In the genomic region with DNA sequence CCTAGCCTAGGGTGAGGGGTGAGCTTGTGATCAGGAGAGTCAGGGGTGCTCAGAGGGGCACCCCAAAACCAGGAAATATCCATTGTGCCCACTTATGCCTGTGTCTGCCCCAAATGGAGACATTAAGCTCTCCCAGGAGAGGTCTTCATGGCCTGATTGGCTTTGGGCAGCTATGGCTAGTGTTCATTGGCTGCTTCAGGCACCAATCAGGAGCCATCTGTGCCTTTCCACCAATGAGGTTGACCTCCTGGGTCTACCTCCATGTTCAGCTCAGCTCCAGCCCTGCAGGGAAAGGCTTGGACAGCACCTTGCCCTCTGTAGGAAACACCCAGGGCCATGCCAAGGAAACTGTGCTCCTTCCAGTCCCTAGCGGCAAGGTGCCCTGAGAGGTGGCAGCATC, we compare ENCODE assay signal across 22 cellular contexts. TPM values are rescaled to one million over a fixed set of nuclear protein-coding genes. Genes with fewer than 3 reads are reported as not detected.
A peak's percentile ranks its signal among the peaks of the same experiment; 100 is the strongest.
DNase-seq lines count a peak whose midpoint lies in the region; ATAC-seq, FAIRE-seq and TF ChIP-seq lines count a peak whose summit lies in the region.
"Had no signal": no experiment of that assay in that cellular context is flagged by ENCODE, and none has a peak within 500 bp of the region (broad histone marks: within the 10 kb centered on the region; RNA-seq: fewer than 3 reads in every experiment).

No MANE protein-coding gene starts in this region.

- H3F3A ChIP-seq in PC-3 (ENCODE audit: low read length, unreplicated experiment), result no peaks in the 10 kb centered on the region

- H3K27me3 ChIP-seq in H9 (ENCODE audit: insufficient read depth, low read length) (peaks cover 7% of the 10 kb centered on the region; the same call in 1 of the 2 replicates), PC-3 (ENCODE audit: low read length) (peaks cover 19% of the 10 kb centered on the region), H1 (replicated peaks in 1 of 4; ENCODE audit: control insufficient read depth in 3 of 4, extremely low read depth in 1 of 4, insufficient read depth in 3 of 4, low read length in 3 of 4) (peaks cover 8 to 30% (median 16%) of the 10 kb centered on the region in 4 experiments), right atrium auricular region (no peaks in the 10 kb centered on the region)

- no peaks in the 10 kb centered on the region for H3K79me2 ChIP-seq in H9 (ENCODE audit: insufficient read depth, low read length)
- no peaks in the 10 kb centered on the region for H3K79me2 ChIP-seq in PC-3 (ENCODE audit: low read length)
- H3K79me2 ChIP-seq in H1 (ENCODE audit: control insufficient read depth in 1 of 2, insufficient read depth in 2 of 2, low read length in 2 of 2), result no peaks in the 10 kb centered on the region

- peak; percentile 50 for FAIRE-seq in H1 (lab: Jason Lieb, UNC)

- H2BK120ac ChIP-seq in H9 (ENCODE audit: low read depth, low read length, poor library complexity, severe bottlenecking) (no peak overlapping the region), H1 (replicated peaks; ENCODE audit: low read depth, low read length) (no peak overlapping the region)

- H3K56ac ChIP-seq in H9 (ENCODE audit: insufficient read length, low read depth, low read length) (no peak overlapping the region), H1 (replicated peaks; ENCODE audit: insufficient read length, low read depth, low read length) (no peak overlapping the region)

- H3K9ac ChIP-seq in H9 (ENCODE audit: extremely low read depth, insufficient read length, low read length) (no peak overlapping the region), PC-3 (ENCODE audit: low read length) (no peak overlapping the region), H1 (replicated peaks in 1 of 4; ENCODE audit: extremely low read depth in 1 of 4, low read depth in 3 of 4, low read length in 3 of 4) (no peak overlapping the region)

- H4K20me1 ChIP-seq in H9 (ENCODE audit: control insufficient read depth, insufficient read depth, insufficient read length) (no peaks in the 10 kb centered on the region), PC-3 (ENCODE audit: low read length) (no peaks in the 10 kb centered on the region), H1 (replicated peaks in 1 of 2; ENCODE audit: control insufficient read depth in 1 of 2, insufficient read depth in 2 of 2, low read length in 2 of 2) (peaks cover 0 to under 1% of the 10 kb centered on the region in 2 experiments)

- DNase-seq in NCI-H748 (lab: John Stamatoyannopoulos, UW; ENCODE audit: unreplicated experiment), result peak; percentile 23
- no peak for DNase-seq in NCI-H748 treated with DMSO at 0.1 percent for 48 hours (lab: John Stamatoyannopoulos, UW)
- DNase-seq in H9, result peak; percentile 63
- no peak for DNase-seq in PC-3
- DNase-seq in H1 (ENCODE audit: low read depth in 1 of 2, low spot score in 2 of 2), result no peak
- no peak for DNase-seq in hippocampal formation (lab: John Stamatoyannopoulos, UW)
- DNase-seq in iPS-NIHi7 (ENCODE audit: extremely low spot score), result no peak
- no peak for DNase-seq in right atrium auricular region (ENCODE audit: low spot score)
- DNase-seq: activated effector memory CD4-positive, alpha-beta T cell treated with anti-CD3 and anti-CD28 coated beads, Interleukin-2, amount 50 U/mL, for 16 hours; CD4-positive, alpha-beta memory T cell; effector CD4-positive, alpha-beta T cell; KG1; left lung; mucosa of descending colon; NCI-H2227 treated with DMSO at 0.1 percent for 48 hours; right cardiac atrium; Right ventricle myocardium superior had no signal

- H3K4me1 Mint-ChIP-seq in H9, result peaks cover 16 to 32% of the 10 kb centered on the region in 2 experiments

- no peak overlapping the region for H3K4me2 ChIP-seq in H9 (ENCODE audit: insufficient read depth, insufficient read length, low read length)
- no peak overlapping the region for H3K4me2 ChIP-seq in PC-3 (ENCODE audit: low read length)
- no peak overlapping the region for H3K4me2 ChIP-seq in H1 (ENCODE audit: insufficient read depth in 1 of 2, low read depth in 2 of 2, low read length in 2 of 2)

- no peak overlapping the region for H3K14ac ChIP-seq in H9 (ENCODE audit: insufficient read depth, low read length)
- no peak overlapping the region for H3K14ac ChIP-seq in H1 (ENCODE audit: insufficient read length)

- no peak for TF ChIP-seq POLR2A in H1 (IDR thresholded peaks at IDR 0.05; ENCODE audit: control extremely low read depth in 1 of 2, low read depth in 2 of 2, low read length in 2 of 2)

- H3K23ac ChIP-seq in H9 (ENCODE audit: insufficient read length, low read depth, low read length) (no peak overlapping the region), H1 (ENCODE audit: insufficient read length) (no peak overlapping the region)

- H3K4ac ChIP-seq in H9 (ENCODE audit: low read depth, low read length), result no peak overlapping the region
- no peak overlapping the region for H3K4ac ChIP-seq in H1 (replicated peaks; ENCODE audit: insufficient read length, low read depth, low read length)

- no peak overlapping the region for H3T11ph ChIP-seq in H9 (ENCODE audit: low read length)

- H4K91ac ChIP-seq in H9 (ENCODE audit: insufficient read length, low read depth, low read length) (no peak overlapping the region), H1 (replicated peaks; ENCODE audit: insufficient read length, low read length) (no peak overlapping the region)

- H2AK5ac ChIP-seq in H9 (ENCODE audit: insufficient read length, low read length) (no peak overlapping the region), H1 (ENCODE audit: low read depth, low read length) (peak overlapping the region; percentile 69; the same call in 1 of the 2 replicates)

- no CpG with 5 or more reads among the region's 1 CpG for WGBS in H9 (ENCODE audit: extremely low coverage, insufficient read length, low lambda C conversion rate)
- 100% methylated on average over 1 of the region's 1 CpG; no CpG with 5 or more reads in 1 of the 2 experiments for WGBS in H1 (ENCODE audit: extremely low coverage in 1 of 2, insufficient coverage in 1 of 2, insufficient read length in 1 of 2, insufficient replicate concordance in 2 of 2, low coverage in 1 of 2, low lambda C conversion rate in 2 of 2, missing lambda C conversion rate in 1 of 2), 2 experiments

- no peak for TF ChIP-seq CTCF in H9 (conservative IDR thresholded peaks at IDR 0.05)
- TF ChIP-seq CTCF in PC-3 (conservative IDR thresholded peaks at IDR 0.05; ENCODE audit: low read depth, low read length), result no peak
- TF ChIP-seq CTCF in H1 (IDR thresholded peaks at IDR 0.05; ENCODE audit: control extremely low read depth in 1 of 3, insufficient read depth in 1 of 3, low read depth in 1 of 3, low read length in 3 of 3), result no peak
- TF ChIP-seq CTCF in right atrium auricular region (IDR thresholded peaks at IDR 0.05), result no peak

- H2BK12ac ChIP-seq in H9 (ENCODE audit: insufficient read length, low read depth, low read length) (no peak overlapping the region), H1 (ENCODE audit: low read depth, low read length) (peak overlapping the region; percentile 80; the same call in 1 of the 2 replicates)

- H3K9me3 Mint-ChIP-seq in H9, result peaks cover 0 to 2% of the 10 kb centered on the region in 2 experiments; a peak in 2 of 5 replicates
- H3K9me3 Mint-ChIP-seq: stimulated activated naive CD8-positive, alpha-beta T cell treated with anti-CD3 and anti-CD28 coated beads, Interleukin-15, Interleukin-2, amounts not matched to agents 100 ng/mL and 50 ng/mL, for 24 hours had no signal

- no peak for TF ChIP-seq EP300 in H1 (IDR thresholded peaks at IDR 0.05; ENCODE audit: borderline replicate concordance in 1 of 2, low read depth in 2 of 2, low read length in 2 of 2)

- no peak overlapping the region for H3K4me3 Mint-ChIP-seq in H9
- H3K4me3 Mint-ChIP-seq: stimulated activated naive CD8-positive, alpha-beta T cell treated with anti-CD3 and anti-CD28 coated beads, Interleukin-15, Interleukin-2, amounts not matched to agents 100 ng/mL and 50 ng/mL, for 24 hours had no signal

- H3K36me3 Mint-ChIP-seq in H9 (ENCODE audit: insufficient read depth in 1 of 3, low read depth in 3 of 3), result peaks cover 0 to 1% (median 1%) of the 10 kb centered on the region in 3 experiments; a peak in 1 of 7 replicates
- H3K36me3 Mint-ChIP-seq: CD4-positive, alpha-beta memory T cell had no signal

- CTCF ChIA-PET in PC-3 (lab: Charles Lee), result no interaction called here
- CTCF ChIA-PET in H1 (lab: Charles Lee; ENCODE audit: partially characterized antibody), result interaction anchor here (0.7 to 2.9 kb wide), 9 partner anchors 9 to 78 kb away, joined by 3 to 15 read pairs (median 3); a partner anchor contains a TSS

- H3K36me3 ChIP-seq in PC-3 (ENCODE audit: low read depth, low read length), result no peaks in the 10 kb centered on the region
- no peaks in the 10 kb centered on the region for H3K36me3 ChIP-seq in H1 (ENCODE audit: control insufficient read depth in 2 of 4, insufficient read depth in 4 of 4, low read length in 3 of 4)
- no peaks in the 10 kb centered on the region for H3K36me3 ChIP-seq in right atrium auricular region
- H3K36me3 ChIP-seq: cardiac muscle cell, esophagus muscularis mucosa, left lung had no signal

- ATAC-seq in PC-3, result peak; percentile 10; the same call in 1 of the 2 replicates
- ATAC-seq: activated CD4-positive, CD25-positive, alpha-beta regulatory T cell treated with anti-CD3 and anti-CD28 coated beads, Interleukin-2, amount 50 U/mL, for 24 hours; left lung; mucosa of descending colon; right cardiac atrium had no signal

- intact Hi-C loops in PC-3 (cut with micrococcal nuclease), result no loop called here

- H3K9me3 ChIP-seq in H9 (ENCODE audit: control insufficient read depth, low read depth, low read length), result no peaks in the 10 kb centered on the region
- H3K9me3 ChIP-seq in PC-3 (ENCODE audit: low read length), result no peaks in the 10 kb centered on the region
- H3K9me3 ChIP-seq in H1 (ENCODE audit: insufficient read depth in 2 of 2, low read depth in 1 of 2, low read length in 1 of 2), result no peaks in the 10 kb centered on the region
- H3K9me3 ChIP-seq in right atrium auricular region, result no peaks in the 10 kb centered on the region
- H3K9me3 ChIP-seq: esophagus muscularis mucosa, left lung, mucosa of descending colon had no signal

- H3K27ac ChIP-seq in H9 (ENCODE audit: insufficient read length, low read depth, low read length) (no peak overlapping the region), PC-3 (ENCODE audit: low read length) (no peak overlapping the region), H1 (ENCODE audit: low read depth, low read length) (no peak overlapping the region), right atrium auricular region (no peak overlapping the region)
- H3K27ac ChIP-seq: cardiac muscle cell, esophagus muscularis mucosa, HL-60, left lung had no signal

- H3K79me1 ChIP-seq in H9 (ENCODE audit: insufficient read depth, low read depth, low read length, poor library complexity, severe bottlenecking) (no peaks in the 10 kb centered on the region), H1 (ENCODE audit: low read depth, low read length) (peaks cover 2% of the 10 kb centered on the region; the same call in 1 of the 2 replicates)

- no peak overlapping the region for H2BK5ac ChIP-seq in H9 (ENCODE audit: insufficient read length, low read length)
- H2BK5ac ChIP-seq in H1 (ENCODE audit: low read depth, low read length), result no peak overlapping the region; the same call in 1 of the 2 replicates

- H3K27ac Mint-ChIP-seq in H9, result no peak overlapping the region
- H3K27ac Mint-ChIP-seq: stimulated activated naive CD8-positive, alpha-beta T cell treated with anti-CD3 and anti-CD28 coated beads, Interleukin-15, Interleukin-2, amounts not matched to agents 100 ng/mL and 50 ng/mL, for 24 hours had no signal

- H3K23me2 ChIP-seq in H9 (ENCODE audit: insufficient read length, low read depth, low read length, poor library complexity, severe bottlenecking) (peaks cover 8% of the 10 kb centered on the region), H1 (ENCODE audit: low read depth, low read length) (peaks cover 17% of the 10 kb centered on the region)

- no peak for TF ChIP-seq RAD21 in H1 (IDR thresholded peaks at IDR 0.05 in 1 of 2, conservative IDR thresholded peaks at IDR 0.05 in 1 of 2; ENCODE audit: low read depth in 2 of 2, low read length in 2 of 2)

- H2BK15ac ChIP-seq in H9 (ENCODE audit: low read depth, low read length), result no peak overlapping the region
- no peak overlapping the region for H2BK15ac ChIP-seq in H1 (ENCODE audit: low read length)

- POLR2A ChIA-PET in PC-3 (lab: Charles Lee; ENCODE audit: unreplicated experiment), result interaction anchor here (0.5 kb wide), 1 partner anchor 96 kb away, joined by 3 read pairs; no protein-coding TSS in a partner anchor
- POLR2A ChIA-PET in H1 (lab: Charles Lee; ENCODE audit: partially characterized antibody), result interaction anchor here (0.6 to 4.7 kb wide), 6 partner anchors 10 to 122 kb away, joined by 3 to 22 read pairs (median 3); no protein-coding TSS in a partner anchor

- H2BK20ac ChIP-seq in H9 (ENCODE audit: low read depth, low read length, poor library complexity, severe bottlenecking) (no peak overlapping the region), H1 (ENCODE audit: low read length) (no peak overlapping the region; the same call in 1 of the 2 replicates)

- H4K8ac ChIP-seq in H9 (replicated peaks; ENCODE audit: insufficient read length, low read depth, low read length), result no peak overlapping the region
- H4K8ac ChIP-seq in H1 (ENCODE audit: extremely low read depth, insufficient read depth, low read length), result no peak overlapping the region

- no peak overlapping the region for H2AFZ ChIP-seq in H9 (ENCODE audit: low read length)
- no peak overlapping the region for H2AFZ ChIP-seq in PC-3 (ENCODE audit: low read length)
- H2AFZ ChIP-seq in H1 (ENCODE audit: low read length), result no peak overlapping the region

- H4K5ac ChIP-seq in H9 (ENCODE audit: insufficient read length, low read depth, low read length), result no peak overlapping the region
- no peak overlapping the region for H4K5ac ChIP-seq in H1 (ENCODE audit: insufficient read length, low read depth, low read length)

- H3K4me3 ChIP-seq in PC-3 (ENCODE audit: low read length), result no peak overlapping the region
- no peak overlapping the region for H3K4me3 ChIP-seq in H1 (ENCODE audit: extremely low read depth in 1 of 4, insufficient read depth in 2 of 4, low read depth in 3 of 4, low read length in 4 of 4)
- H3K4me3 ChIP-seq in right atrium auricular region, result no peak overlapping the region
- H3K4me3 ChIP-seq: cardiac muscle cell, esophagus muscularis mucosa, left lung, mucosa of descending colon had no signal

- H3K27me3 Mint-ChIP-seq in H9 (ENCODE audit: low read depth), result peaks cover 71% of the 10 kb centered on the region

- no peaks in the 10 kb centered on the region; the same call in 1 of the 2 replicates for H3K4me1 ChIP-seq in H9 (ENCODE audit: insufficient read depth, low read length)
- H3K4me1 ChIP-seq in PC-3 (ENCODE audit: insufficient read depth, low read length), result no peaks in the 10 kb centered on the region
- peaks cover 0 to 14% (median 5%) of the 10 kb centered on the region in 4 experiments; a peak in 6 of 7 replicates for H3K4me1 ChIP-seq in H1 (replicated peaks in 1 of 4; ENCODE audit: control insufficient read depth in 3 of 4, insufficient read depth in 4 of 4, low read length in 3 of 4)
- H3K4me1 ChIP-seq in right atrium auricular region, result peaks cover 0 to 18% of the 10 kb centered on the region in 2 donors

- H3K18ac ChIP-seq in H9 (ENCODE audit: insufficient read length, low read depth, low read length), result no peak overlapping the region
- H3K18ac ChIP-seq in H1 (ENCODE audit: extremely low read depth, low read length), result no peak overlapping the region

- no peaks in the 10 kb centered on the region for H3K9me2 ChIP-seq in PC-3 (replicated peaks; ENCODE audit: low read length)

- no TSS peak for BruUV-seq in PC-3 (replicated peaks; lab: Mats Ljungman, UMichigan)

RNA-seq across cellular contexts. Expression of a gene that starts 23.9 kb away (rescaled TPM):
- total RNA-seq in H9 (2021), result 175 and 186 TPM in 2 replicates
- 166 and 189 TPM in 2 replicates for total RNA-seq in PC-3 (2014; rRNA removed)
- 165 and 194 TPM in 2 replicates for total RNA-seq in H1 (2021; fragmentation: NEBNext Ultra II Directional; extraction: Animal tissue kit (Norgen Biotek cat#: 25700))
- 254 and 440 TPM in 2 replicates for polyA plus RNA-seq in H1 (2011; rRNA removed)
- polyA plus RNA-seq in H1 (2011; cell fraction: cytosol; rRNA removed), result 140 TPM
- polyA plus RNA-seq in H1 (2011; cell fraction: nucleus; rRNA removed), result 158 TPM
- 103 to 239 TPM (median 205 TPM) in 4 replicates for polyA plus RNA-seq in H1 (2012, experiment 1 of 2)
- polyA plus RNA-seq in H1 (2012, experiment 2 of 2), result 130 TPM
- 200 TPM for polyA plus RNA-seq in H1 (2013, experiment 1 of 2)
- polyA plus RNA-seq in H1 (2013, experiment 2 of 2), result 202 TPM
- 12.2 and 16.7 TPM in 2 replicates for polyA minus RNA-seq in H1 (2011; rRNA and poly(A)+ RNA removed)
- polyA minus RNA-seq in H1 (2011; cell fraction: cytosol; rRNA and poly(A)+ RNA removed), result 52.6 TPM
- 46.7 TPM for polyA minus RNA-seq in H1 (2011; cell fraction: nucleus; rRNA and poly(A)+ RNA removed)
- total RNA-seq in right atrium auricular region, result 1,000 to 10,000 TPM; 1,006 to 1,433 TPM

Comparison
In these comparisons a context has a peak if more than half of its experiments do, and no peak if none do; other contexts are left out.
1. DNase-seq: peak in NCI-H748 (single experiment) and H9 (single experiment); none in NCI-H748 treated with DMSO at 0.1 percent for 48 hours (single experiment), PC-3 (single experiment), H1 (0 of 2), hippocampal formation (0 of 2), iPS-NIHi7 (single experiment) and right atrium auricular region (single experiment).